Comparison of ENCODE assay signal across 8 cellular contexts in genomic region chrX:30971761-30972603, GRCh38.
DNase-seq lines count a peak whose midpoint lies in the region; ATAC-seq and TF ChIP-seq lines count a peak whose summit lies in the region.

No MANE protein-coding gene starts in this region.

- H3K9me3 ChIP-seq in PC-3 (ENCODE audit: low read length): no peaks in the 10 kb centered on the region
- no peaks in the 10 kb centered on the region for H3K9me3 ChIP-seq in body of pancreas

- no peaks in the 10 kb centered on the region for H4K20me1 ChIP-seq in PC-3 (ENCODE audit: low read length)

- TF ChIP-seq CTCF in PC-3 (conservative IDR thresholded peaks at IDR 0.05; ENCODE audit: low read depth, low read length) (peak; percentile 72), body of pancreas (IDR thresholded peaks at IDR 0.05) (peak; percentile 40 to 69 (median 56))

- H3K36me3 Mint-ChIP-seq in immature natural killer cell: no peaks in the 10 kb centered on the region

- H3K9ac ChIP-seq in PC-3 (ENCODE audit: low read length): no peak overlapping the region

- WGBS in body of pancreas, 2 donors: 18 to 19% methylated on average over 7 to 9 of the region's 10 CpGs

- H3K9me3 Mint-ChIP-seq in immature natural killer cell: no peaks in the 10 kb centered on the region

- H3K4me1 Mint-ChIP-seq in immature natural killer cell: peaks cover 5 to 7% of the 10 kb centered on the region in 2 donors

- ATAC-seq in GM19452 (IDR thresholded peaks at IDR 0.05; ENCODE audit: unreplicated experiment) (peak; percentile 93), HG03460 (IDR thresholded peaks at IDR 0.05; ENCODE audit: unreplicated experiment) (peak; percentile 85), PC-3 (peak; percentile 88), body of pancreas (peak; percentile 70)

- DNase-seq in EL: peak; percentile 32
- peak; percentile 61 for DNase-seq in PC-3
- peak; percentile 20 to 47 (median 40) for DNase-seq in body of pancreas
- DNase-seq in immature natural killer cell: peak in 1 of 3 donors; percentile 2
- peak; percentile 5 for DNase-seq in stimulated activated CD4-positive, alpha-beta T cell treated with anti-CD3 and anti-CD28 coated beads, Interleukin-4, amount 100 ng/mL, for 1 hour
- no peak for DNase-seq in DMS153 treated with DMSO at 0.1 percent for 48 hours (lab: John Stamatoyannopoulos, UW; ENCODE audit: unreplicated experiment)

- POLR2A ChIA-PET in PC-3 (lab: Charles Lee; ENCODE audit: unreplicated experiment): no interaction called here

- no peaks in the 10 kb centered on the region for H3F3A ChIP-seq in PC-3 (ENCODE audit: low read length, unreplicated experiment)

- H3K27me3 ChIP-seq in PC-3 (ENCODE audit: low read length) (0 out of 2 replicates have a peak, but pooled peaks cover 8% of the 10 kb centered on the region), body of pancreas (no peaks in the 10 kb centered on the region)

- H3K27me3 Mint-ChIP-seq in immature natural killer cell (ENCODE audit: low read depth in 3 of 3): peaks cover 0 to 12% (median 3%) of the 10 kb centered on the region in 3 donors

- peak overlapping the region; percentile 31; the same call in 1 of the 2 replicates for H3K4me3 ChIP-seq in PC-3 (ENCODE audit: low read length)
- no peak overlapping the region for H3K4me3 ChIP-seq in body of pancreas

- no peaks in the 10 kb centered on the region for H3K79me2 ChIP-seq in PC-3 (ENCODE audit: low read length)

- TF ChIP-seq POLR2A in body of pancreas (IDR thresholded peaks at IDR 0.05): no peak

- peak overlapping the region; percentile 56 for H2AFZ ChIP-seq in PC-3 (ENCODE audit: low read length)

- CTCF ChIA-PET in PC-3 (lab: Charles Lee): interaction anchor here (0.6 kb wide), 2 partner anchors 77 to 122 kb away, joined by 3 to 4 read pairs; no protein-coding TSS in a partner anchor

- intact Hi-C loops in PC-3 (cut with micrococcal nuclease) (loop anchor here (10.0 kb wide), 1 partner anchor 147 kb away; no protein-coding TSS in a partner anchor), body of pancreas (cut with DNase I) (no loop called here)

- H3K9me2 ChIP-seq in PC-3 (replicated peaks; ENCODE audit: low read length): no peaks in the 10 kb centered on the region

- peak overlapping the region; percentile 69 for H3K4me2 ChIP-seq in PC-3 (ENCODE audit: low read length)

- no TSS peak for BruUV-seq in PC-3 (replicated peaks; lab: Mats Ljungman, UMichigan)

- H3K4me3 Mint-ChIP-seq in immature natural killer cell: peak overlapping the region; percentile 67 to 78 (median 71)

- H3K4me1 ChIP-seq in PC-3 (ENCODE audit: insufficient read depth, low read length): no peaks in the 10 kb centered on the region
- H3K4me1 ChIP-seq in body of pancreas: no peaks in the 10 kb centered on the region

- H3K27ac ChIP-seq in PC-3 (ENCODE audit: low read length) (no peak overlapping the region), body of pancreas (no peak overlapping the region)

- no peak overlapping the region for H3K27ac Mint-ChIP-seq in immature natural killer cell

- no peaks in the 10 kb centered on the region for H3K36me3 ChIP-seq in PC-3 (ENCODE audit: low read depth, low read length)
- no peaks in the 10 kb centered on the region for H3K36me3 ChIP-seq in body of pancreas (replicated peaks in 1 of 2; ENCODE audit: insufficient read depth in 1 of 2, low read depth in 2 of 2)
